In the genomic region with DNA sequence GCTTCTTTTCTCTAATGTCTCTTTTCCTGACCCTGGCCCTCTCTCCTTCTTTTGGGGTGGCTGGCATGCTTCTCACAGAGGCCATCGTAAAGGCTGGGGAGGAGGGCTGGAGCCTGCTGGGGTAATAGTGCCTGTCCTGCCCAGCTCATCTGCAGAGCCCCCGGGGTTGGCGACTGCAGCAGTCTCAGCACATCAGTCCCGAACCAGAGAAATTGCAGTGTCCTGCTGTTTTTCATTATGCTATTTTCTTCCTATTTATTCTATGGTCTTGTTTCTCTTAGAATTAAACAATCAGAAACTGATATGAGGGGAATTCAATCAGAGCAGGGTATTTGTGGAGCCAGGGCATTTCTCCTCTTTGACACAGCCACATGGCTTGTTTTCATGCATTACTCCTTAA, we compare ENCODE assay signal across 18 cellular contexts.
DNase-seq lines count a peak whose midpoint lies in the region; ATAC-seq and TF ChIP-seq lines count a peak whose summit lies in the region.
"Had no signal": no experiment of that assay in that cellular context is flagged by ENCODE, and none has a peak within 500 bp of the region (broad histone marks: within the 10 kb centered on the region; RNA-seq: fewer than 3 reads in every experiment).

No MANE protein-coding gene starts in this region.

- H2AFZ ChIP-seq in SK-N-SH (ENCODE audit: low read depth), result no peak overlapping the region

- H3K36me3 Mint-ChIP-seq in osteocyte (ENCODE audit: unreplicated experiment), result no peaks in the 10 kb centered on the region
- H3K36me3 Mint-ChIP-seq: CD8-positive, alpha-beta memory T cell had no signal

- CTCF ChIA-PET in SK-N-SH (lab: Yijun Ruan, JAX), result interaction anchor here (1.1 kb wide), 1 partner anchor 177 kb away, joined by 4 read pairs; no protein-coding TSS in a partner anchor

- H3K27me3 Mint-ChIP-seq in osteocyte (ENCODE audit: unreplicated experiment), result no peaks in the 10 kb centered on the region
- H3K27me3 Mint-ChIP-seq: CD8-positive, alpha-beta memory T cell had no signal

- H3K9me2 ChIP-seq in SK-N-SH, result no peaks in the 10 kb centered on the region

- H3K36me3 ChIP-seq in KOPT-K1 (ENCODE audit: insufficient read depth, low read length) (no peaks in the 10 kb centered on the region), SK-N-SH (replicated peaks in 1 of 2; ENCODE audit: control insufficient read depth in 1 of 2, insufficient read depth in 2 of 2, low read length in 1 of 2) (no peaks in the 10 kb centered on the region)
- H3K36me3 ChIP-seq: BE2C, HAP-1 had no signal

- peaks cover 6 to 16% of the 10 kb centered on the region in 2 experiments; a peak in 3 of 4 replicates for H3K4me1 ChIP-seq in SK-N-SH (ENCODE audit: control insufficient read depth in 1 of 2, insufficient read depth in 2 of 2, low read depth in 1 of 2, low read length in 1 of 2)
- H3K4me1 ChIP-seq: A549 had no signal

- TF ChIP-seq CTCF in SK-N-SH (IDR thresholded peaks at IDR 0.05) (no peak), osteocyte (IDR thresholded peaks at IDR 0.05) (no peak)

- H3K27ac Mint-ChIP-seq in osteocyte (ENCODE audit: unreplicated experiment), result peak overlapping the region; percentile 9
- H3K27ac Mint-ChIP-seq: HFFc6 had no signal

- no peak overlapping the region for H3K4me3 ChIP-seq in SK-N-SH (ENCODE audit: low read depth in 2 of 2, low read length in 1 of 2)
- H3K4me3 ChIP-seq: A549, HAP-1 had no signal

- no peak overlapping the region for H3K4me3 Mint-ChIP-seq in osteocyte (ENCODE audit: unreplicated experiment)
- H3K4me3 Mint-ChIP-seq: CD8-positive, alpha-beta memory T cell; HFFc6 had no signal

- H3K4me1 Mint-ChIP-seq in osteocyte (ENCODE audit: unreplicated experiment), result peaks cover 73% of the 10 kb centered on the region

- H3K9me3 Mint-ChIP-seq in osteocyte (ENCODE audit: unreplicated experiment), result no peaks in the 10 kb centered on the region

- H3K27ac ChIP-seq in KOPT-K1 (ENCODE audit: low read depth, low read length, poor library complexity, severe bottlenecking) (peak overlapping the region; percentile 99), SK-N-SH (ENCODE audit: low read depth in 2 of 2, low read length in 1 of 2) (no peak overlapping the region)
- H3K27ac ChIP-seq: A549, C4-2B had no signal

- no peak for TF ChIP-seq EP300 in SK-N-SH (IDR thresholded peaks at IDR 0.05; ENCODE audit: borderline replicate concordance in 1 of 2, low read depth in 1 of 2, low read length in 1 of 2)

- no peaks in the 10 kb centered on the region for H3F3A ChIP-seq in SK-N-SH (replicated peaks; ENCODE audit: insufficient read depth)

- DNase-seq in SK-N-SH (peak; percentile 38), fibroblast of gingiva (ENCODE audit: low read depth) (peak; percentile 49), osteocyte (ENCODE audit: extremely low spot score, unreplicated experiment) (no peak), NCI-H1092 treated with DMSO at 0.1 percent for 48 hours (lab: John Stamatoyannopoulos, UW) (no peak)
- DNase-seq in activated CD4-positive, CD25-positive, alpha-beta regulatory T cell (lab: John Stamatoyannopoulos, UW), result no peak
- DNase-seq: BE2C; Caco-2; CD8-positive, alpha-beta memory T cell; DMS53; GF-D8; GOT3; HFFc6 had no signal

- H3K79me2 ChIP-seq in SK-N-SH (ENCODE audit: insufficient read depth), result no peaks in the 10 kb centered on the region

- no peak overlapping the region for H3K4me2 ChIP-seq in SK-N-SH
- H3K4me2 ChIP-seq: A549 had no signal

- no peaks in the 10 kb centered on the region for H3K27me3 ChIP-seq in SK-N-SH (ENCODE audit: insufficient read depth)

- no peaks in the 10 kb centered on the region for H4K20me1 ChIP-seq in SK-N-SH (ENCODE audit: insufficient read depth)

- no peak overlapping the region for H3K9ac ChIP-seq in SK-N-SH

- WGBS in SK-N-SH (ENCODE audit: low lambda C conversion rate), result 15% methylated on average over 4 of the region's 4 CpGs

- POLR2A ChIA-PET in SK-N-SH (lab: Yijun Ruan, JAX), result no interaction called here

- no peak for TF ChIP-seq RAD21 in SK-N-SH (IDR thresholded peaks at IDR 0.05; ENCODE audit: low read length)

- no peak for ATAC-seq in HG03521 (IDR thresholded peaks at IDR 0.05; ENCODE audit: unreplicated experiment)
- ATAC-seq: A549, HepG2 had no signal

- H3K9me3 ChIP-seq in KOPT-K1 (ENCODE audit: insufficient read depth, low read length, poor library complexity, severe bottlenecking) (no peaks in the 10 kb centered on the region), SK-N-SH (no peaks in the 10 kb centered on the region)
- H3K9me3 ChIP-seq: A549, BE2C, Caco-2, HAP-1 had no signal

TF ChIP-seq in SK-N-SH, 30 proteins besides CTCF, POLR2A, EP300 and RAD21:
- TF ChIP-seq FOXJ3 (CRISPR knock-in tag; IDR thresholded peaks at IDR 0.05) (no peak), YY1 (IDR thresholded peaks at IDR 0.05; ENCODE audit: low read depth) (no peak), RFX5 (IDR thresholded peaks at IDR 0.05; ENCODE audit: low read length) (no peak), MEF2A (IDR thresholded peaks at IDR 0.05; ENCODE audit: borderline replicate concordance, low read depth) (no peak), GABPA (IDR thresholded peaks at IDR 0.05; ENCODE audit: low read depth) (no peak), RCOR1 (IDR thresholded peaks at IDR 0.05; ENCODE audit: low read length) (no peak), SMC3 (IDR thresholded peaks at IDR 0.05; ENCODE audit: low read depth, low read length) (no peak), TAF1 (IDR thresholded peaks at IDR 0.05; ENCODE audit: borderline replicate concordance, low read depth, low read length) (no peak), CHD2 (IDR thresholded peaks at IDR 0.05; ENCODE audit: low read length, partially characterized antibody) (no peak)

Comparison
In these comparisons a context has a peak if more than half of its experiments do, and no peak if none do; other contexts are left out.
1. DNase-seq: peak in SK-N-SH (single experiment) and fibroblast of gingiva (single experiment); none in osteocyte (single experiment), activated CD4-positive, CD25-positive, alpha-beta regulatory T cell (0 of 4) and NCI-H1092 treated with DMSO at 0.1 percent for 48 hours (single experiment).